ENCODE assay signal across 1 cellular context in genomic region chrX:12955882-12956703, GRCh38.
TF ChIP-seq lines count a peak whose summit lies in the region.

No MANE protein-coding gene starts in this region.

TF ChIP-seq in K562, 482 proteins besides CTCF, POLR2A, EP300 and RAD21 (continued from another document and continues in another):
- TF ChIP-seq HINFP (tag; conservative IDR thresholded peaks at IDR 0.05; ENCODE audit: low read depth) (peak; percentile 72; the same call in 1 of the 2 replicates), HMGN3 (IDR thresholded peaks at IDR 0.05; ENCODE audit: borderline replicate concordance, extremely low read depth, insufficient read length, low read depth, low read length) (no peak), ZEB2 (IDR thresholded peaks at IDR 0.05) (no peak), CBFA2T3 (IDR thresholded peaks at IDR 0.05) (peak; percentile 57), KAT7 (CRISPR knock-in tag; IDR thresholded peaks at IDR 0.05; ENCODE audit: borderline replicate concordance) (peak; percentile 26; the same call in 1 of the 2 replicates), MYNN (IDR thresholded peaks at IDR 0.05) (0 out of 2 replicates have a peak, but pooled peaks have one; percentile 22), MYNN (CRISPR knock-in tag; IDR thresholded peaks at IDR 0.05) (no peak), KDM4B (IDR thresholded peaks at IDR 0.05; ENCODE audit: borderline replicate concordance in 2 of 2, low read depth in 1 of 2) (no peak), HDAC2 (IDR thresholded peaks at IDR 0.05) (no peak), ZNF436 (CRISPR knock-in tag; IDR thresholded peaks at IDR 0.05) (no peak), KLF16 (IDR thresholded peaks at IDR 0.05) (no peak), HDGF (IDR thresholded peaks at IDR 0.05) (no peak), ZNF3 (CRISPR knock-in tag; IDR thresholded peaks at IDR 0.05) (no peak), RBFOX2 (IDR thresholded peaks at IDR 0.05; ENCODE audit: low read depth, low read length) (peak; percentile 81), MTA3 (IDR thresholded peaks at IDR 0.05; ENCODE audit: borderline replicate concordance) (no peak), SETDB1 (IDR thresholded peaks at IDR 0.05; ENCODE audit: low read length) (no peak), DEAF1 (CRISPR knock-in tag; IDR thresholded peaks at IDR 0.05) (0 out of 2 replicates have a peak, but pooled peaks have one; percentile 3), ZNF197 (CRISPR knock-in tag; IDR thresholded peaks at IDR 0.05; ENCODE audit: low read depth) (peak; percentile 96), NFE2 (IDR thresholded peaks at IDR 0.05; ENCODE audit: low read depth) (no peak), PHB2 (IDR thresholded peaks at IDR 0.05; ENCODE audit: low read depth) (no peak), GABPB2 (CRISPR knock-in tag; conservative IDR thresholded peaks at IDR 0.05) (no peak), RBM15 (IDR thresholded peaks at IDR 0.05; ENCODE audit: insufficient read depth, low read length) (no peak), FOXJ3 (CRISPR knock-in tag; IDR thresholded peaks at IDR 0.05) (no peak), THAP12 (CRISPR knock-in tag; IDR thresholded peaks at IDR 0.05) (no peak), MLX (CRISPR knock-in tag; conservative IDR thresholded peaks at IDR 0.05) (no peak), IRF1 (CRISPR knock-in tag; IDR thresholded peaks at IDR 0.05; ENCODE audit: borderline replicate concordance) (no peak), HMG20A (CRISPR knock-in tag; conservative IDR thresholded peaks at IDR 0.05) (no peak), HEY1 (CRISPR knock-in tag; IDR thresholded peaks at IDR 0.05; ENCODE audit: borderline replicate concordance) (no peak), GTF3C2 (IDR thresholded peaks at IDR 0.05; ENCODE audit: borderline replicate concordance, extremely low read depth, insufficient read length) (no peak), E2F5 (CRISPR knock-in tag; IDR thresholded peaks at IDR 0.05) (no peak), ZFP36 (IDR thresholded peaks at IDR 0.05; ENCODE audit: low read depth, low read length, partially characterized antibody) (no peak), CLOCK (CRISPR knock-in tag; IDR thresholded peaks at IDR 0.05; ENCODE audit: borderline replicate concordance) (0 out of 2 replicates have a peak, but pooled peaks have one; percentile 74), ATF2 (CRISPR knock-in tag; IDR thresholded peaks at IDR 0.05) (no peak), POU5F1 (IDR thresholded peaks at IDR 0.05; ENCODE audit: borderline replicate concordance, low read depth, low read length, partially characterized antibody) (no peak), KLF1 (tag; IDR thresholded peaks at IDR 0.05) (peak; percentile 83), E4F1 (CRISPR knock-in tag; IDR thresholded peaks at IDR 0.05; ENCODE audit: borderline replicate concordance) (peak; percentile 74; the same call in 1 of the 2 replicates), HMGXB4 (CRISPR knock-in tag; IDR thresholded peaks at IDR 0.05) (no peak), TARDBP (IDR thresholded peaks at IDR 0.05) (no peak), ZNF699 (CRISPR knock-in tag; IDR thresholded peaks at IDR 0.05; ENCODE audit: insufficient replicate concordance) (no peak), CHD4 (IDR thresholded peaks at IDR 0.05; ENCODE audit: insufficient read depth, insufficient replicate concordance, low read depth, low read length, poor library complexity, severe bottlenecking) (no peak), BRF1 (IDR thresholded peaks at IDR 0.05; ENCODE audit: borderline replicate concordance, extremely low read depth, insufficient read length) (no peak), YBX1 (IDR thresholded peaks at IDR 0.05) (no peak), ZNF133 (CRISPR knock-in tag; IDR thresholded peaks at IDR 0.05) (0 out of 2 replicates have a peak, but pooled peaks have one; percentile 44), IFI16 (CRISPR knock-in tag; IDR thresholded peaks at IDR 0.05) (0 out of 2 replicates have a peak, but pooled peaks have one; percentile 51), FOSL1 (tag; conservative IDR thresholded peaks at IDR 0.05) (peak; percentile 46)
